ENCODE assay signal across 9 cellular contexts in genomic region chr17:19248923-19249574, GRCh38. TPM values are rescaled to one million over a fixed set of nuclear protein-coding genes. Genes with fewer than 3 reads are reported as not detected.
DNase-seq lines count a peak whose midpoint lies in the region; ATAC-seq and TF ChIP-seq lines count a peak whose summit lies in the region.
"Had no signal": no experiment of that assay in that cellular context is flagged by ENCODE, and none has a peak within 500 bp of the region (broad histone marks: within the 10 kb centered on the region; RNA-seq: fewer than 3 reads in every experiment).

No MANE protein-coding gene starts in this region.

- no peaks in the 10 kb centered on the region for H3K9me3 Mint-ChIP-seq in type B pancreatic cell

- H3K36me3 ChIP-seq in lung (ENCODE audit: control insufficient read depth in 2 of 2, insufficient read depth in 2 of 2, low read length in 2 of 2): no peaks in the 10 kb centered on the region
- H3K36me3 ChIP-seq: neutrophil had no signal

- no peaks in the 10 kb centered on the region for H3K27me3 Mint-ChIP-seq in type B pancreatic cell

- peaks cover 35% of the 10 kb centered on the region for H3K4me1 Mint-ChIP-seq in type B pancreatic cell (ENCODE audit: unreplicated experiment)

- no peaks in the 10 kb centered on the region for H3K27me3 ChIP-seq in lung (ENCODE audit: control insufficient read depth, insufficient read depth)

- peak overlapping the region; percentile 93 for H3K27ac Mint-ChIP-seq in type B pancreatic cell

- 55 to 77% methylated on average over 7 of the region's 7 CpGs for WGBS in lung, 2 donors

- DNase-seq in LHCN-M2 (ENCODE audit: low read depth) (peak; percentile 86), choroid plexus epithelial cell (ENCODE audit: low read depth) (peak; percentile 85), lung (ENCODE audit: low spot score) (no peak), type B pancreatic cell (ENCODE audit: extremely low spot score, unreplicated experiment) (no peak), NCI-H1417 (lab: John Stamatoyannopoulos, UW) (no peak)
- no peak for DNase-seq in activated CD4-positive, alpha-beta T cell treated with anti-CD3 and anti-CD28 coated beads for 1 hour
- DNase-seq: NCI-H2107 had no signal

- H3K27ac ChIP-seq in lung (ENCODE audit: low read depth in 1 of 2, low read length in 1 of 2): peak overlapping the region; percentile 55 to 77
- H3K27ac ChIP-seq: neutrophil had no signal

- peak overlapping the region; percentile 49 for H3K4me3 Mint-ChIP-seq in type B pancreatic cell

- peaks cover 15% of the 10 kb centered on the region for H3K36me3 Mint-ChIP-seq in type B pancreatic cell

- no peaks in the 10 kb centered on the region for H3K9me3 ChIP-seq in lung (ENCODE audit: control insufficient read depth in 2 of 2, insufficient read depth in 1 of 2, low read length in 1 of 2)
- H3K9me3 ChIP-seq: neutrophil had no signal

- TF ChIP-seq CTCF in choroid plexus epithelial cell (conservative IDR thresholded peaks at IDR 0.05; ENCODE audit: low read depth, low read length): no peak
- no peak for TF ChIP-seq CTCF in lung (IDR thresholded peaks at IDR 0.05; ENCODE audit: control extremely low read depth, extremely low read depth)
- no peak for TF ChIP-seq CTCF in type B pancreatic cell (conservative IDR thresholded peaks at IDR 0.05)

- H3K4me1 ChIP-seq in lung (ENCODE audit: control insufficient read depth in 2 of 2, insufficient read depth in 2 of 2, low read length in 2 of 2): peaks cover 19 to 32% of the 10 kb centered on the region in 2 donors

- H3K4me3 ChIP-seq in choroid plexus epithelial cell (ENCODE audit: low read depth, low read length): no peak overlapping the region
- H3K4me3 ChIP-seq in lung: no peak overlapping the region

- ATAC-seq in lung (ENCODE audit: insufficient read depth, low FRiP score) (peak; percentile 69), HG03039 (IDR thresholded peaks at IDR 0.05; ENCODE audit: unreplicated experiment) (no peak)

RNA-seq across cellular contexts. Expression of gene EPN2, which starts 11.9 kb away (rescaled TPM):
- total RNA-seq in LHCN-M2 (2014; rRNA removed) (18.5 and 28.1 TPM in 2 replicates), lung (10 to 100 TPM; 51.0 to 73.7 TPM), type B pancreatic cell (ENCODE audit: low replicate concordance) (53.9 and 56.7 TPM in 2 replicates)
- polyA plus RNA-seq in LHCN-M2 (2012): 12.3 TPM
- 10 to 100 TPM; 16.7 to 23.8 TPM for polyA plus RNA-seq in lung

Comparison
In these comparisons a context has a peak if more than half of its experiments do, and no peak if none do; other contexts are left out.
1. DNase-seq: peak in LHCN-M2 (single experiment) and choroid plexus epithelial cell (single experiment); none in lung (single experiment), type B pancreatic cell (single experiment), NCI-H1417 (0 of 3) and activated CD4-positive, alpha-beta T cell treated with anti-CD3 and anti-CD28 coated beads for 1 hour (single experiment).